Comparison of ENCODE assay signal across 17 cellular contexts in the genomic region with DNA sequence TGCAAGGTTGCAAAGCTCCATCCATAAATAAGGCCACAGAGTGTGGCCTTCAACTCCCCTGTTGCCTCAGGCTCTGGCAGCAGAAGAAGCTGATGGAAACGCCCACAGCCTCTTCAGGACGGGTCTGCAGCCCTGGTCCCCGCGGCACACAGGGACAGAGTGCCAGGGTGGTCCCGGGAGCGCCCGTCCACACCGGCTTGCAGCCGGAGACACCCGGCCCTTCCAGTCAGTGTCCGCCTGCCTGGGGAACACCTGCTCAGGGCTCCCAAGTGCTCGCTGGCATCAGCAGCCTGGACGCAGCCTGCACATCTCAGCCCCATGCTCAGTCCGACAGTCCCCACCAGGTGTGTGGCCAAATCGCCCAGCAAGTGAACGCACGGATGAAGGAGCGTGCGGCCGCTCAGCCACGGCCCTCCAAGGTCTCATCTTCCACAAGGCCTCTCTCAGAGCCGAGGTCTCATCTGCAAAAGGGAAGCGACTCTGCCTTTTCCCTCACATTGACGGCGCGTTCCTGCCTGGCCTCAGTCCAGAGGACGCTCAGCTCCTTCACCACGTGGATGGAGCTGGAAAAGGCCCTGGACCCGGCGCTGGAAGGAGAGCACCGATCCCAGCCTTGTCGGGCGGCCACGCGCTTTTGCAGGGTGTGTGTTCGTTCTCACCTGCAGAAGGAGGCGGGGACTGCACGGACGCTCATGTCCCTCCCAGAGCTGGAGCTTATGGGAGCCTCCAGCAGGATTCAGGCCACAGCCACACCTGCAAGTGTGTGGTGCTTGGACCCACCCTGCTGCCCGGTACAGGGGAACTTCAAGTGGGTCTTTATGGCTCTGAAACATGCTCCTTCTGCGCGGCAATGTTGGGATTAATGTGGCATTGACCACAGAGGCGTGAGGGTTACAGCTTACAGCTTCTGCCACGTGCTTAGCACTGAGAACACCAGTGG.
DNase-seq lines count a peak whose midpoint lies in the region; ATAC-seq and TF ChIP-seq lines count a peak whose summit lies in the region.
"Had no signal": no experiment of that assay in that cellular context is flagged by ENCODE, and none has a peak within 500 bp of the region (broad histone marks: within the 10 kb centered on the region; RNA-seq: fewer than 3 reads in every experiment).

No MANE protein-coding gene starts in this region.

- no peak for TF ChIP-seq EP300 in sigmoid colon (IDR thresholded peaks at IDR 0.05)

- H3K36me3 ChIP-seq in sigmoid colon = no peaks in the 10 kb centered on the region
- no peaks in the 10 kb centered on the region for H3K36me3 ChIP-seq in MG63
- H3K36me3 ChIP-seq: heart right ventricle, SJSA1, uterus had no signal

- no peak for TF ChIP-seq CTCF in sigmoid colon (IDR thresholded peaks at IDR 0.05)

- intact Hi-C loops in sigmoid colon (cut with DNase I) = no loop called here

- ATAC-seq in GM19397 (IDR thresholded peaks at IDR 0.05; ENCODE audit: unreplicated experiment) = no peak

- 69 to 84% methylated on average over 44 of the region's 44 CpGs for WGBS in sigmoid colon, 2 donors

- H3K4me1 ChIP-seq in sigmoid colon = no peaks in the 10 kb centered on the region
- H3K4me1 ChIP-seq: SJSA1, uterus had no signal

- H3K4me3 ChIP-seq in sigmoid colon = no peak overlapping the region
- no peak overlapping the region for H3K4me3 ChIP-seq in MG63
- H3K4me3 ChIP-seq: heart right ventricle, SJSA1, uterus had no signal

- H3K27me3 ChIP-seq in sigmoid colon (no peaks in the 10 kb centered on the region), MG63 (no peaks in the 10 kb centered on the region)
- H3K27me3 ChIP-seq: SJSA1, uterus had no signal

- TF ChIP-seq POLR2A in sigmoid colon (IDR thresholded peaks at IDR 0.05) = no peak

- H3K9me3 ChIP-seq in sigmoid colon = no peaks in the 10 kb centered on the region
- no peaks in the 10 kb centered on the region for H3K9me3 ChIP-seq in MG63
- H3K9me3 ChIP-seq: heart right ventricle, uterus had no signal

- H3K27ac ChIP-seq in sigmoid colon = no peak overlapping the region
- H3K27ac ChIP-seq: heart right ventricle, SJSA1, uterus had no signal

- DNase-seq in COLO668 (lab: John Stamatoyannopoulos, UW; ENCODE audit: unreplicated experiment) = peak; percentile 52
- DNase-seq in Daoy (ENCODE audit: low read depth) = peak; percentile 3
- DNase-seq in islet precursor cell = peak; percentile 49
- DNase-seq in sigmoid colon = peak; percentile 55
- no peak for DNase-seq in NCI-H446 (lab: John Stamatoyannopoulos, UW)
- DNase-seq in MG63 = no peak
- DNase-seq: activated B cell treated with CpG ODN at 0.5 μM for 24 hours; anterior cingulate cortex; cerebellar nuclear complex; COR-L47; heart right ventricle; NCI-H1417; NCI-H69; stimulated activated naive CD4-positive, alpha-beta T cell treated with Interleukin-2 at 50 U/mL for 16 hours had no signal

Comparison
In these comparisons a context has a peak if more than half of its experiments do, and no peak if none do; other contexts are left out.
1. DNase-seq: peak in COLO668 (single experiment), Daoy (single experiment), islet precursor cell (single experiment) and sigmoid colon (single experiment); none in NCI-H446 (0 of 2) and MG63 (single experiment).